Comparison of ENCODE assay signal across 26 cellular contexts in genomic region chr17:72506773-72507172, GRCh38.
"Had no signal": no experiment of that assay in that cellular context is flagged by ENCODE, and none has a peak within 500 bp of the region (broad histone marks: within the 10 kb centered on the region; RNA-seq: fewer than 3 reads in every experiment).

No MANE protein-coding gene starts in this region.

- H3K27ac ChIP-seq: VCaP had no signal

- H3K4me3 Mint-ChIP-seq: activated CD4-positive, alpha-beta memory T cell treated with anti-CD3 and anti-CD28 coated beads for 36 hours; activated CD4-positive, alpha-beta T cell treated with anti-CD3 and anti-CD28 coated beads, Interleukin-2, amount 10 ng/mL, durations not matched to agents 7 days and 5 days; activated naive CD4-positive, alpha-beta T cell treated with anti-CD3 and anti-CD28 coated beads for 36 hours; activated naive CD8-positive, alpha-beta T cell; activated T-cell treated with anti-CD3 and anti-CD28 coated beads, Interleukin-2, amount 50 U/mL, for 4 hours; activated T-helper 17 cell treated with anti-CD3 and anti-CD28 coated beads, Interleukin-2, amount 50 U/mL, for 72 hours; central memory CD8-positive, alpha-beta T cell; T-helper 17 cell had no signal

- FAIRE-seq: colon had no signal

- DNase-seq: activated CD4-positive, alpha-beta memory T cell treated with anti-CD3 and anti-CD28 coated beads for 36 hours; activated CD4-positive, alpha-beta T cell treated with anti-CD3 and anti-CD28 coated beads, Interleukin-2, amount 10 ng/mL, durations not matched to agents 7 days and 5 days; activated CD4-positive, CD25-positive, alpha-beta regulatory T cell; activated CD8-positive, alpha-beta memory T cell treated with anti-CD3 and anti-CD28 coated beads for 24 hours; activated gamma-delta T cell; activated naive CD4-positive, alpha-beta T cell treated with anti-CD3 and anti-CD28 coated beads for 36 hours; activated T-cell treated with anti-CD3 and anti-CD28 coated beads, Interleukin-2, amount 50 U/mL, for 4 hours; amygdala; KG1; NCI-H1092; NCI-H1417; NCI-H1694; NCI-H2029; NCI-H2107; NCI-H2171 treated with DMSO at 0.1 percent for 48 hours; NCI-H345; NCI-H524; PC-3; SHP77 treated with DMSO at 0.1 percent for 48 hours; T-helper 17 cell; T-helper 9 cell had no signal

- H3K36me3 Mint-ChIP-seq: activated CD4-positive, alpha-beta memory T cell treated with anti-CD3 and anti-CD28 coated beads for 36 hours; activated naive CD8-positive, alpha-beta T cell had no signal

- H3K9me3 Mint-ChIP-seq: activated naive CD4-positive, alpha-beta T cell treated with anti-CD3 and anti-CD28 coated beads for 36 hours; activated T-helper 17 cell treated with anti-CD3 and anti-CD28 coated beads, Interleukin-2, amount 50 U/mL, for 72 hours had no signal

- H3K27me3 Mint-ChIP-seq: activated CD4-positive, alpha-beta memory T cell treated with anti-CD3 and anti-CD28 coated beads for 36 hours; activated CD4-positive, alpha-beta T cell treated with anti-CD3 and anti-CD28 coated beads, Interleukin-2, amount 10 ng/mL, durations not matched to agents 7 days and 5 days; activated T-helper 17 cell treated with anti-CD3 and anti-CD28 coated beads, Interleukin-2, amount 50 U/mL, for 72 hours; T-helper 17 cell had no signal

- H3K4me1 Mint-ChIP-seq: activated CD4-positive, alpha-beta T cell treated with anti-CD3 and anti-CD28 coated beads, Interleukin-2, amount 10 ng/mL, durations not matched to agents 7 days and 5 days; activated T-helper 17 cell treated with anti-CD3 and anti-CD28 coated beads, Interleukin-2, amount 50 U/mL, for 72 hours; central memory CD8-positive, alpha-beta T cell had no signal

- H3K27ac Mint-ChIP-seq: activated CD4-positive, alpha-beta memory T cell treated with anti-CD3 and anti-CD28 coated beads for 36 hours; activated CD4-positive, alpha-beta T cell treated with anti-CD3 and anti-CD28 coated beads, Interleukin-2, amount 10 ng/mL, durations not matched to agents 7 days and 5 days; activated naive CD4-positive, alpha-beta T cell treated with anti-CD3 and anti-CD28 coated beads for 36 hours; activated naive CD8-positive, alpha-beta T cell; activated T-helper 17 cell treated with anti-CD3 and anti-CD28 coated beads, Interleukin-2, amount 50 U/mL, for 72 hours; T-helper 17 cell had no signal
